In genomic region chr15:77506311-77507150, GRCh38 we compare ENCODE assay signal across 9 cellular contexts.
DNase-seq lines count a peak whose midpoint lies in the region; ATAC-seq and TF ChIP-seq lines count a peak whose summit lies in the region.
"Had no signal": no experiment of that assay in that cellular context is flagged by ENCODE, and none has a peak within 500 bp of the region (broad histone marks: within the 10 kb centered on the region; RNA-seq: fewer than 3 reads in every experiment).

No MANE protein-coding gene starts in this region.

- peaks cover 37% of the 10 kb centered on the region for H3K4me1 ChIP-seq in RWPE2 (ENCODE audit: insufficient read depth, poor library complexity, severe bottlenecking)

- H3K27ac ChIP-seq in RWPE2 (ENCODE audit: poor library complexity, severe bottlenecking) = peak overlapping the region; percentile 17

- H3K36me3 ChIP-seq in RWPE2 (ENCODE audit: low read depth) = no peaks in the 10 kb centered on the region

- H3K27me3 ChIP-seq in RWPE2 (ENCODE audit: insufficient read depth, poor library complexity, severe bottlenecking) = no peaks in the 10 kb centered on the region

- no peak for TF ChIP-seq CTCF in RWPE2 (IDR thresholded peaks at IDR 0.05; ENCODE audit: poor library complexity, severe bottlenecking)

- DNase-seq in ELF-1 (ENCODE audit: low read depth, low spot score) (peak; percentile 61), RWPE2 (ENCODE audit: low spot score) (no peak), Right ventricle myocardium inferior (ENCODE audit: missing footprints) (peak; percentile 79), pons (ENCODE audit: low spot score) (peak; percentile 46)
- no peak for DNase-seq in stimulated activated CD4-positive, alpha-beta T cell treated with anti-CD3 and anti-CD28 coated beads, Interleukin-2, amount 100 ng/mL, for 48 hours
- DNase-seq: EL had no signal

- ATAC-seq in RWPE2 (ENCODE audit: low read depth) (no peak), Right ventricle myocardium inferior (peak; percentile 71), GM18873 (IDR thresholded peaks at IDR 0.05; ENCODE audit: low FRiP score, unreplicated experiment) (no peak), HG02884 (IDR thresholded peaks at IDR 0.05; ENCODE audit: unreplicated experiment) (no peak), GM18870 (IDR thresholded peaks at IDR 0.05; ENCODE audit: unreplicated experiment) (no peak)

- no peak overlapping the region for H3K4me3 ChIP-seq in RWPE2 (ENCODE audit: severe bottlenecking)

- no peaks in the 10 kb centered on the region for H3K9me3 ChIP-seq in RWPE2 (ENCODE audit: severe bottlenecking)

- intact Hi-C loops in Right ventricle myocardium inferior (cut with DNase I) = no loop called here

Comparison
In these comparisons a context has a peak if more than half of its experiments do, and no peak if none do; other contexts are left out.
1. DNase-seq: peak in ELF-1 (single experiment), Right ventricle myocardium inferior (single experiment) and pons (single experiment); none in RWPE2 (single experiment) and stimulated activated CD4-positive, alpha-beta T cell treated with anti-CD3 and anti-CD28 coated beads, Interleukin-2, amount 100 ng/mL, for 48 hours (0 of 2).